Comparison of ENCODE assay signal across 2 cellular contexts in the genomic region with DNA sequence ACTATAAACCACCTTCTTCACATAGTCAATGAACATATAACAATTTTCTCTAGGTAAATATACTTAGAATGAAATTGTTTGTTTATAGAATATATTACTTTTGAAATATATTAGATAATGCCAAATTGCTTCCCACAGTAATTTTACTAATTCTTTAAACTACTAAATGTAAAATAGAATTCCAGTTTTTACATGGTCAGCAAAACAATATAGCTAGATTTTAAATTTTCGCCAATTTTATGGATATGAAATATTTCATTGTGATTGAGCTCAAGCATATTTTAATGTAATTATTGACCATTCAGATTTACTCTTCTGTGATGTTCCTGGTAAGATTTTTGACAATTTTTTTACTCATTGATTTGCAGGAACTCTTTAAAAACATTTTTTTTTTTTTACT.
TF ChIP-seq lines count a peak whose summit lies in the region.

No MANE protein-coding gene starts in this region.

TF ChIP-seq in IMR-90, 13 proteins besides CTCF, POLR2A, EP300 and RAD21:
- peak; percentile 60; the same call in 1 of the 2 replicates for TF ChIP-seq MAFK (IDR thresholded peaks at IDR 0.05; ENCODE audit: low read depth, low read length)
- no peak for TF ChIP-seq RFX5 (IDR thresholded peaks at IDR 0.05; ENCODE audit: low read depth, low read length)

TF ChIP-seq in K562, 482 proteins besides CTCF, POLR2A, EP300 and RAD21:
- no peak for TF ChIP-seq ZNF165 (CRISPR knock-in tag; IDR thresholded peaks at IDR 0.05; ENCODE audit: borderline replicate concordance)
- TF ChIP-seq ZNF316 (IDR thresholded peaks at IDR 0.05) = peak; percentile 64
- TF ChIP-seq CBX3 (IDR thresholded peaks at IDR 0.05; ENCODE audit: borderline replicate concordance in 1 of 2, low read length in 2 of 2) = no peak
- 0 out of 2 replicates have a peak, but pooled peaks have one; percentile 7 for TF ChIP-seq MAFG (tag; conservative IDR thresholded peaks at IDR 0.05)
- no peak for TF ChIP-seq ZNF644 (tag; IDR thresholded peaks at IDR 0.05; ENCODE audit: low read depth)
